8 cellular contexts compared by ENCODE assay signal in the genomic region with DNA sequence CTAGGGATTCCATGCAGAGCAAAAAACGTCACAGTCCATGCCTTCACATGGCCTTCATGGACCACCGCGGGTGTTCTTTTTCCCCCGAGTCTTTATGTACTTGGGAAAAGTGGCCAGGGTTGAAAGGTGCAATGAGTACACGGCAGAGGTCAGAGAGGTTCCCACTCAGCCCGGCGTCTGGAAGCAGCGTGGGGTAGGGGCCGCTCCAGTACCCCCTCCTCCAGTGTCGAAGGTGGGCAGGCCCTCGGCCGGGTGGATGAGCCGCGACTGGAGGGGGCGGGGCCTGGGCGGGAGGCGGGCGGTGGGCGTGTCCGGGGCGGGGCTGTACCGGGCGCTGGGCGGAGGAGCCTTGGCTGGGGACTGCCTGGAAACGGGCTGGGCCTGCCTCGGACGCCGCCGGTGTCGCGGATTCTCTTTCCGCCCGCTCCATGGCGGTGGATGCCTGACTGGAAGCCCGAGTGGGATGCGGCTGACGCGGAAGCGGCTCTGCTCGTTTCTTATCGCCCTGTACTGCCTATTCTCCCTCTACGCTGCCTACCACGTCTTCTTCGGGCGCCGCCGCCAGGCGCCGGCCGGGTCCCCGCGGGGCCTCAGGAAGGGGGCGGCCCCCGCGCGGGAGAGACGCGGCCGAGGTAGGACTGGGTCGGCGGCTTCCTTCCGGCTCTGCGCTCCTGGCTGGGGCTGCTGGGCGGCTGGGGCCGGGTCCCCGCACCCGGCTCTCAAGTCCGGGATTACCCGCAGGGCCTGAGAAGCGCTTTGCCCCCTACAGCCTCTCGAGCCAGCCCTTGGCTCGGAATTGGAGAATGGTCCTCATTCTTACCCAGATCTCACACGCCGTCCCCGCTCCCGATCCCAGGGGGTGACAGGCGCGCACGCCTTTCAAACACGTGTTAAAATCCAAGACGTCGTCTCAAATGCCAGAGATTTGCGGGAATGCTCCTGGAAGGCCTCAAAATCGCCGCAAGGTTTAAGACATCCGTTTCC. TPM values are rescaled to one million over a fixed set of nuclear protein-coding genes. Genes with fewer than 3 reads are reported as not detected.
DNase-seq lines count a peak whose midpoint lies in the region; ATAC-seq and TF ChIP-seq lines count a peak whose summit lies in the region.

Gene RXYLT1 (plus strand): TSS at position 412 of the 984 bp plus-strand sequence. CDS start 52 bp downstream, at position 464.

- H3K9ac ChIP-seq in parathyroid adenoma: peak within 1 kb of the TSS; percentile 73

- H3K4me1 ChIP-seq in parathyroid adenoma: peaks cover 3% of the 10 kb centered on the region
- H3K4me1 ChIP-seq in tibial nerve: peaks cover 0 to 21% (median 3%) of the 10 kb centered on the region in 4 donors

- intact Hi-C loops in Right ventricle myocardium inferior (cut with DNase I): no loop called here

- H3K79me2 ChIP-seq in parathyroid adenoma: no peaks in the 10 kb centered on the region

- H3K4me3 ChIP-seq in GM12865 (ENCODE audit: low read depth, low read length): peak within 1 kb of the TSS; percentile 100
- peak within 1 kb of the TSS; percentile 98 for H3K4me3 ChIP-seq in parathyroid adenoma (ENCODE audit: low read depth, low read length)
- peak within 1 kb of the TSS; percentile 58 to 82 (median 80) for H3K4me3 ChIP-seq in tibial nerve

- peak; percentile 97 for ATAC-seq in HG02623 (IDR thresholded peaks at IDR 0.05; ENCODE audit: unreplicated experiment)
- peak; percentile 100 for ATAC-seq in Right ventricle myocardium inferior

- H3K36me3 ChIP-seq in parathyroid adenoma (ENCODE audit: control insufficient read depth, insufficient read depth, low read length) (no peaks in the 10 kb centered on the region), tibial nerve (peaks cover 0 to 24% (median 0%) of the 10 kb centered on the region in 3 donors)

- TF ChIP-seq CTCF in GM12865 (IDR thresholded peaks at IDR 0.05; ENCODE audit: insufficient read depth, low read depth, low read length, missing control alignments): no peak
- TF ChIP-seq CTCF in parathyroid adenoma (IDR thresholded peaks at IDR 0.05): no peak
- TF ChIP-seq CTCF in tibial nerve (IDR thresholded peaks at IDR 0.05): peak in 2 of 5 experiments; percentile 13 to 43

- peak in 1 of 2 donors; percentile 85 for TF ChIP-seq EP300 in tibial nerve (IDR thresholded peaks at IDR 0.05)

- peak within 1 kb of the TSS; percentile 97 for H3K4me2 ChIP-seq in parathyroid adenoma (ENCODE audit: low read length)

- no peaks in the 10 kb centered on the region for H3K9me3 ChIP-seq in parathyroid adenoma (ENCODE audit: control insufficient read depth, low read length)
- no peaks in the 10 kb centered on the region for H3K9me3 ChIP-seq in tibial nerve

- peak within 1 kb of the TSS; percentile 94 for H2AFZ ChIP-seq in parathyroid adenoma

- no peaks in the 10 kb centered on the region for H3K27me3 ChIP-seq in parathyroid adenoma (ENCODE audit: control insufficient read depth, insufficient read depth, low read length)
- no peaks in the 10 kb centered on the region for H3K27me3 ChIP-seq in tibial nerve

- H3K27ac ChIP-seq in parathyroid adenoma (peak within 1 kb of the TSS; percentile 85), tibial nerve (peak within 1 kb of the TSS; percentile 70 to 95 (median 89))

- WGBS in tibial nerve, 2 donors: 0 to 1% methylated on average over 30 to 58 of the region's 86 CpGs

- DNase-seq in GM12865 (ENCODE audit: low read depth) (peak; percentile 89), NCI-H1092 treated with DMSO at 0.1 percent for 48 hours (lab: John Stamatoyannopoulos, UW) (peak; percentile 73), SW 1271 (lab: John Stamatoyannopoulos, UW) (peak; percentile 23 to 85), Right ventricle myocardium inferior (ENCODE audit: missing footprints) (peak; percentile 91), tibial nerve (ENCODE audit: low spot score in 2 of 2) (peak; percentile 65 to 76)
- peak; percentile 58 for DNase-seq in activated naive CD8-positive, alpha-beta T cell treated with anti-CD3 and anti-CD28 coated beads, Interleukin-2, amount 50 U/mL, for 16 hours (ENCODE audit: low read depth, low spot score)

- peak; percentile 31 to 76 for TF ChIP-seq POLR2A in tibial nerve (IDR thresholded peaks at IDR 0.05)

RNA-seq across cellular contexts. Expression of gene RXYLT1, which starts in this region (rescaled TPM):
- total RNA-seq in Right ventricle myocardium inferior (13.9 TPM), tibial nerve (10 to 100 TPM; 14.4 to 24.9 (median 18.1) TPM)

Comparison
In these comparisons a context has a peak if more than half of its experiments do, and no peak if none do; other contexts are left out.
1. Peak in every context shown above with its lines: DNase-seq, ATAC-seq, H3K4me3 ChIP-seq and H3K27ac ChIP-seq.